10 cellular contexts compared by ENCODE assay signal in genomic region chr17:79888811-79889634, GRCh38.
"Had no signal": no experiment of that assay in that cellular context is flagged by ENCODE, and none has a peak within 500 bp of the region (broad histone marks: within the 10 kb centered on the region; RNA-seq: fewer than 3 reads in every experiment).

No MANE protein-coding gene starts in this region.

- H3K9me3 ChIP-seq: breast epithelium, esophagus muscularis mucosa, tibial nerve had no signal

- H3K36me3 ChIP-seq: breast epithelium, esophagus muscularis mucosa, tibial nerve had no signal

- H3K4me1 Mint-ChIP-seq: activated naive CD4-positive, alpha-beta T cell treated with anti-CD3 and anti-CD28 coated beads, Interleukin-2, amount 50 U/mL, for 24 hours had no signal

- H3K36me3 Mint-ChIP-seq: stimulated activated naive B cell treated with anti-CD40 and anti-IgM and Interleukin-4, amounts not matched to agents 10 μg/mL and 1 μg/mL and 100 μg/mL, for 72 hours had no signal

- DNase-seq: activated T-cell treated with anti-CD3 and anti-CD28 coated beads, Interleukin-2, amount 50 U/mL, for 1 hour; amygdala; stimulated activated CD4-positive, alpha-beta T cell treated with anti-CD3 and anti-CD28 coated beads, Interleukin-2, amount 100 ng/mL, for 24 hours; stimulated activated naive B cell treated with anti-CD40 and anti-IgM and Interleukin-4, amounts not matched to agents 10 μg/mL and 1 μg/mL and 100 μg/mL, for 72 hours had no signal

- H3K4me3 ChIP-seq: breast epithelium, esophagus muscularis mucosa, tibial nerve had no signal

- ATAC-seq: activated CD4-positive, CD25-positive, alpha-beta regulatory T cell treated with anti-CD3 and anti-CD28 coated beads, Interleukin-2, amount 50 U/mL, for 24 hours; stimulated activated naive B cell treated with anti-CD40 and anti-IgM and Interleukin-4, amounts not matched to agents 10 μg/mL and 1 μg/mL and 100 μg/mL, for 72 hours had no signal

- H3K9me3 Mint-ChIP-seq: activated naive CD4-positive, alpha-beta T cell treated with anti-CD3 and anti-CD28 coated beads, Interleukin-2, amount 50 U/mL, for 24 hours had no signal

- H3K4me3 Mint-ChIP-seq: activated naive CD4-positive, alpha-beta T cell treated with anti-CD3 and anti-CD28 coated beads, Interleukin-2, amount 50 U/mL, for 24 hours; stimulated activated naive B cell treated with anti-CD40 and anti-IgM and Interleukin-4, amounts not matched to agents 10 μg/mL and 1 μg/mL and 100 μg/mL, for 72 hours had no signal

- H3K27ac Mint-ChIP-seq: activated naive CD4-positive, alpha-beta T cell treated with anti-CD3 and anti-CD28 coated beads, Interleukin-2, amount 50 U/mL, for 24 hours; progenitor cell of endocrine pancreas had no signal

- H3K27ac ChIP-seq: breast epithelium, esophagus muscularis mucosa, tibial nerve had no signal
